Comparison of ENCODE assay signal across 8 cellular contexts in the genomic region with DNA sequence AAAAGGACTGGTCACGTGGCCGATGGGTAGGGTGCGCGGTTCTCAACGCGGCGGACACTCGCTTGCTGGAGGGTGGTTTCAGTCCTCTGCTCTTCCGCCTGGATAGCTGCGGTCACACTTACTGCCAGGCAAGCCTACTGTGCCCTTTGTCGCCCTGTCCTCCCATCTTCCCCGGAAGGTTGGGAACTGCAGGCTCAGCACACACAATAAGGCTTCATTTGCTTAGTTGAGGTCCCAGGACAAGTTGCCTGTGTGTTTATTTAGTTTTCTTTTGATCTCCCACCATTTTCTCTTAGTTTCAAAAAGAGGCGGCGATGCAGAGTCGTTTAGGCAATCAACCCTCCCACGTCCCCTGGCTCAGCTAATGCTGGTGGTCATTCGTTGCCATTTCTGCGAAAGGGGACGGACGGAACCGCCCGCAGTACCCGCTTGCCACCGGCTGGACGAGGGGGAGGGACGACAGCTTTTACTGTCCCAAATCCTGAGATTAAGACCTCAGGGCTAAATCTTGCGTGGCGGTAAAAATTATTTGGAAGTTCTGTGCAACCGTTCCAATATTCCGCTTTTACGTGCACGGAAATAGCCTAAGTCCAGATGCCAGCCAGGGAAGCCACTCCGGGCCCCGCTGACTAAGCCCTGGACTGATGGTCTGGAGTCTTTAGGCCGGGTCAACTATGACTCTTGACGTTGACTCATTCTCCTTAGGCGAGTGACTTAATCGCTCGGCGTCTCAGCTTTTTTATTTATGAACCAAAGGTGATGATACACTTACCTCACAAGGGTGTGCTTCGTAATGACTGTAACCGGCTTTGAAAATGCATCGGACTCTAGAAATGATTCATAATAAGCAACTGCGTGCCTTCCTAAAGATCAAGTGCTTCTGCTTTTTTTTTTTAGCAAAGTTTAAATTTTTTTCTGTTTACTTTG. TPM values are rescaled to one million over a fixed set of nuclear protein-coding genes. Genes with fewer than 3 reads are reported as not detected.
DNase-seq lines count a peak whose midpoint lies in the region; ATAC-seq and TF ChIP-seq lines count a peak whose summit lies in the region.

No MANE protein-coding gene starts in this region.

- intact Hi-C loops in sciatic nerve (cut with DNase I), result loop anchor here (1.0 kb wide), 1 partner anchor 20 kb away; no protein-coding TSS in a partner anchor

- H3K27me3 ChIP-seq in HL-60 (ENCODE audit: insufficient read depth, poor library complexity, severe bottlenecking), result no peaks in the 10 kb centered on the region

- peak overlapping the region; percentile 96 for H3K27ac ChIP-seq in HL-60 (replicated peaks)

- ATAC-seq in GM19468 (IDR thresholded peaks at IDR 0.05; ENCODE audit: extremely low read depth, unreplicated experiment), result peak; percentile 9
- peak; percentile 69 for ATAC-seq in sciatic nerve

- H3K4me3 ChIP-seq in HL-60 (replicated peaks; ENCODE audit: insufficient read depth, low read length), result peak overlapping the region; percentile 63

- TF ChIP-seq CTCF in HL-60 (IDR thresholded peaks at IDR 0.05; ENCODE audit: insufficient read depth, low read length), result no peak

- peak; percentile 57 for DNase-seq in COLO668 (lab: John Stamatoyannopoulos, UW; ENCODE audit: unreplicated experiment)
- peak; percentile 53 to 75 for DNase-seq in HL-60 (ENCODE audit: low read depth in 1 of 2, low spot score in 1 of 2)
- DNase-seq in T-helper 1 cell, result peak in 4 of 5 donors; percentile 13 to 89 (median 21)
- peak in 38 of 56 donors; percentile 20 to 83 (median 60) for DNase-seq in amygdala (lab: John Stamatoyannopoulos, UW)
- peak; percentile 83 for DNase-seq in hepatic stellate cell (ENCODE audit: low spot score)
- peak; percentile 68 for DNase-seq in sciatic nerve (ENCODE audit: low spot score)
- DNase-seq in NCI-H526 treated with DMSO at 0.1 percent for 48 hours (lab: John Stamatoyannopoulos, UW), result no peak

RNA-seq across cellular contexts. Expression of a gene that starts 0.7 kb away (rescaled TPM):
- 54.5 TPM for total RNA-seq in sciatic nerve
